In genomic region chr13:52827839-52828238, GRCh38 we compare ENCODE assay signal across 23 cellular contexts. TPM values are rescaled to one million over a fixed set of nuclear protein-coding genes. Genes with fewer than 3 reads are reported as not detected.
DNase-seq lines count a peak whose midpoint lies in the region; TF ChIP-seq lines count a peak whose summit lies in the region.
"Had no signal": no experiment of that assay in that cellular context is flagged by ENCODE, and none has a peak within 500 bp of the region (broad histone marks: within the 10 kb centered on the region; RNA-seq: fewer than 3 reads in every experiment).

No MANE protein-coding gene starts in this region.

- no peaks in the 10 kb centered on the region for H3K9me2 ChIP-seq in GM23248 (ENCODE audit: insufficient read depth)

- WGBS in neuronal stem cell (ENCODE audit: extremely low coverage in 2 of 2, insufficient read length in 2 of 2, insufficient replicate concordance in 1 of 2), 2 donors = no CpG with 5 or more reads among the region's 7 CpGs
- 6 to 8% methylated on average over 7 of the region's 7 CpGs for WGBS in GM23248 (ENCODE audit: low coverage in 1 of 2, low lambda C conversion rate in 2 of 2, missing lambda C conversion rate in 2 of 2), 2 experiments

- H3K4me3 ChIP-seq in HL-60 (replicated peaks; ENCODE audit: insufficient read depth, low read length) = no peak overlapping the region
- no peak overlapping the region for H3K4me3 ChIP-seq in neuronal stem cell (ENCODE audit: low read length in 2 of 2)
- no peak overlapping the region for H3K4me3 ChIP-seq in coronary artery
- H3K4me3 ChIP-seq in GM23248 = no peak overlapping the region
- H3K4me3 ChIP-seq: ascending aorta, sigmoid colon, stomach, tibial artery had no signal

- H3K4me1 ChIP-seq in neuronal stem cell (ENCODE audit: control insufficient read depth in 2 of 2, insufficient read depth in 1 of 2, low read depth in 1 of 2, low read length in 2 of 2) (peaks cover 0 to 4% of the 10 kb centered on the region in 2 donors), GM23248 (ENCODE audit: insufficient read depth) (no peaks in the 10 kb centered on the region)
- H3K4me1 ChIP-seq: ascending aorta, sigmoid colon, stomach, tibial artery had no signal

- no peak for DNase-seq in HL-60 (ENCODE audit: low read depth in 1 of 2, low spot score in 1 of 2)
- peak; percentile 71 for DNase-seq in NCI-H2029 (lab: John Stamatoyannopoulos, UW)
- DNase-seq in NCI-H524 (lab: John Stamatoyannopoulos, UW) = peak; percentile 95 to 98
- DNase-seq in neuronal stem cell (ENCODE audit: low spot score) = no peak
- DNase-seq in coronary artery (ENCODE audit: low spot score) = no peak
- DNase-seq in hippocampal formation (lab: John Stamatoyannopoulos, UW) = no peak
- no peak for DNase-seq in GM23248
- DNase-seq: activated CD4-positive, alpha-beta T cell treated with anti-CD3 and anti-CD28 coated beads, Interleukin-2, amount 50 U/mL, for 48 hours; activated CD4-positive, CD25-positive, alpha-beta regulatory T cell; CD4-positive, CD25-positive, alpha-beta regulatory T cell; DMS53; HFFc6; IMR-90; NCI-H1417 treated with DMSO at 0.1 percent for 48 hours; sigmoid colon; stimulated activated CD4-positive, alpha-beta T cell treated with anti-CD3 and anti-CD28 coated beads, Interleukin-15, amount 100 ng/mL, for 24 hours; stomach; tibial artery had no signal

- no peak overlapping the region for H4K8ac ChIP-seq in neuronal stem cell (ENCODE audit: low read depth, low read length)

- no peak overlapping the region for H2BK5ac ChIP-seq in neuronal stem cell (ENCODE audit: low read length)

- TF ChIP-seq CTCF in HL-60 (IDR thresholded peaks at IDR 0.05; ENCODE audit: insufficient read depth, low read length) = no peak
- no peak for TF ChIP-seq CTCF in coronary artery (IDR thresholded peaks at IDR 0.05)

- H3K23ac ChIP-seq in neuronal stem cell (ENCODE audit: low read depth, low read length, poor library complexity) = peak overlapping the region; percentile 75

- no peaks in the 10 kb centered on the region for H3K36me3 ChIP-seq in neuronal stem cell (replicated peaks in 1 of 2; ENCODE audit: control insufficient read depth in 2 of 2, insufficient read depth in 2 of 2, low read length in 2 of 2)
- H3K36me3 ChIP-seq in GM23248 (ENCODE audit: low read depth) = no peaks in the 10 kb centered on the region
- H3K36me3 ChIP-seq: ascending aorta, sigmoid colon, stomach, tibial artery had no signal

- H3K9me3 ChIP-seq in neuronal stem cell (replicated peaks in 1 of 2; ENCODE audit: control insufficient read depth in 2 of 2, insufficient read depth in 1 of 2, low read depth in 1 of 2, low read length in 2 of 2) (peaks cover 0 to 2% of the 10 kb centered on the region in 2 donors), GM23248 (ENCODE audit: low read depth) (no peaks in the 10 kb centered on the region)
- H3K9me3 ChIP-seq: ascending aorta, sigmoid colon, stomach, tibial artery had no signal

- peak overlapping the region; percentile 27 for H2BK15ac ChIP-seq in neuronal stem cell (ENCODE audit: low read length)

- H3K4me2 ChIP-seq in neuronal stem cell (ENCODE audit: insufficient read depth, low read length, poor library complexity, severe bottlenecking) (no peak overlapping the region), GM23248 (ENCODE audit: unreplicated experiment) (no peak overlapping the region)

- H3K79me2 ChIP-seq in GM23248 (ENCODE audit: insufficient read depth) = no peaks in the 10 kb centered on the region

- H3K9ac ChIP-seq in neuronal stem cell (ENCODE audit: low read depth, low read length, poor library complexity) (no peak overlapping the region), GM23248 (no peak overlapping the region)

- no peaks in the 10 kb centered on the region for H4K20me1 ChIP-seq in GM23248 (ENCODE audit: insufficient read depth)

- no peaks in the 10 kb centered on the region for H3F3A ChIP-seq in GM23248 (ENCODE audit: insufficient read depth)

- peak overlapping the region; percentile 53 for H3K18ac ChIP-seq in neuronal stem cell (ENCODE audit: low read length)

- no peak overlapping the region for H3K4ac ChIP-seq in neuronal stem cell (ENCODE audit: low read length)

- H3K14ac ChIP-seq in neuronal stem cell (ENCODE audit: low read length) = no peak overlapping the region

- no peak overlapping the region for H2BK120ac ChIP-seq in neuronal stem cell (ENCODE audit: low read depth, low read length)

- in situ Hi-C loops in GM23248 (cut with MboI) = no loop called here

- no peak overlapping the region for H2AK5ac ChIP-seq in neuronal stem cell (ENCODE audit: low read depth, low read length)

- no peak overlapping the region for H4K91ac ChIP-seq in neuronal stem cell (ENCODE audit: low read depth, low read length, poor library complexity)

- H2BK12ac ChIP-seq in neuronal stem cell (ENCODE audit: low read length) = no peak overlapping the region

- H3K27me3 ChIP-seq in HL-60 (ENCODE audit: insufficient read depth, poor library complexity, severe bottlenecking) = peaks cover 2% of the 10 kb centered on the region
- H3K27me3 ChIP-seq in neuronal stem cell (ENCODE audit: control insufficient read depth in 3 of 3, insufficient read depth in 3 of 3, low read depth in 1 of 3, low read length in 3 of 3) = peaks cover 0 to 4% (median 0%) of the 10 kb centered on the region in 3 experiments
- no peaks in the 10 kb centered on the region; the same call in 1 of the 2 replicates for H3K27me3 ChIP-seq in GM23248 (replicated peaks; ENCODE audit: insufficient read depth)
- H3K27me3 ChIP-seq: ascending aorta, sigmoid colon had no signal

- H3K79me1 ChIP-seq in neuronal stem cell (ENCODE audit: low read depth, low read length) = no peaks in the 10 kb centered on the region

- H2AFZ ChIP-seq in neuronal stem cell (ENCODE audit: low read length) (no peak overlapping the region), GM23248 (no peak overlapping the region)

- peak overlapping the region; percentile 14; the same call in 1 of the 2 replicates for H3K27ac ChIP-seq in HL-60 (replicated peaks)
- no peak overlapping the region for H3K27ac ChIP-seq in neuronal stem cell (replicated peaks; ENCODE audit: low read length)
- H3K27ac ChIP-seq in coronary artery = no peak overlapping the region
- H3K27ac ChIP-seq in GM23248 = no peak overlapping the region
- H3K27ac ChIP-seq: ascending aorta, sigmoid colon, stomach, tibial artery had no signal

RNA-seq across cellular contexts. Expression of gene PCDH8, which starts 20.6 kb away (rescaled TPM):
- polyA plus RNA-seq in neuronal stem cell (2013, experiment 1 of 2) = 0.14 TPM
- 0.26 TPM for polyA plus RNA-seq in neuronal stem cell (2013, experiment 2 of 2)
- total RNA-seq in GM23248 (2014; rRNA removed; shearing (Covaris generic)) = not detected in 2 replicates
- not detected in 2 replicates for polyA plus RNA-seq in GM23248 (2016; fragmentation: Nextera tagmentation; extraction: Ambion mirVana)
- total RNA-seq: activated naive CD4-positive, alpha-beta T cell treated with anti-CD3 and anti-CD28 coated beads, Interleukin-2, amount 50 U/mL, for 72 hours; ascending aorta; cardiac septum; CD4-positive, CD25-positive, alpha-beta regulatory T cell; HFFc6; IMR-90; NCI-H460; posterior vena cava had no signal
- polyA plus RNA-seq: CD4-positive, CD25-positive, alpha-beta regulatory T cell; IMR-90 had no signal

Comparison
In these comparisons a context has a peak if more than half of its experiments do, and no peak if none do; other contexts are left out.
1. DNase-seq: peak in NCI-H2029 (single experiment) and NCI-H524 (2 of 2); none in HL-60 (0 of 2), neuronal stem cell (single experiment), coronary artery (single experiment), hippocampal formation (0 of 2) and GM23248 (single experiment).